Comparison of ENCODE assay signal across 17 cellular contexts in genomic region chr11:134574425-134574824, GRCh38.
DNase-seq lines count a peak whose midpoint lies in the region; ATAC-seq lines count a peak whose summit lies in the region.
"Had no signal": no experiment of that assay in that cellular context is flagged by ENCODE, and none has a peak within 500 bp of the region (broad histone marks: within the 10 kb centered on the region; RNA-seq: fewer than 3 reads in every experiment).

No MANE protein-coding gene starts in this region.

- DNase-seq in activated CD8-positive, alpha-beta memory T cell treated with anti-CD3 and anti-CD28 coated beads for 24 hours = peak; percentile 30
- DNase-seq in activated CD8-positive, alpha-beta memory T cell treated with anti-CD3 and anti-CD28 coated beads, Interleukin-2, amount 50 U/mL, for 4 hours = no peak
- peak; percentile 20 for DNase-seq in ecto neural progenitor cell (ENCODE audit: low spot score)
- DNase-seq in mucosa of gallbladder (ENCODE audit: low spot score) = peak; percentile 4
- no peak for DNase-seq in activated effector memory CD4-positive, alpha-beta T cell treated with anti-CD3 and anti-CD28 coated beads, Interleukin-2, amount 50 U/mL, for 16 hours
- no peak for DNase-seq in NCI-H510A treated with DMSO at 0.1 percent for 48 hours (lab: John Stamatoyannopoulos, UW)
- DNase-seq: DMS79 treated with DMSO at 0.1 percent for 48 hours, H9, Karpas-422, MG63, NCI-H1048, NCI-H1436, NCI-H1930, NCI-H69 had no signal

- ATAC-seq in GM21528 (IDR thresholded peaks at IDR 0.05; ENCODE audit: low FRiP score, unreplicated experiment) (no peak), GM21360 (IDR thresholded peaks at IDR 0.05; ENCODE audit: unreplicated experiment) (no peak)
- ATAC-seq: Panc1 had no signal

Comparison
In these comparisons a context has a peak if more than half of its experiments do, and no peak if none do; other contexts are left out.
1. DNase-seq: peak in activated CD8-positive, alpha-beta memory T cell treated with anti-CD3 and anti-CD28 coated beads for 24 hours (single experiment), ecto neural progenitor cell (single experiment) and mucosa of gallbladder (single experiment); none in activated CD8-positive, alpha-beta memory T cell treated with anti-CD3 and anti-CD28 coated beads, Interleukin-2, amount 50 U/mL, for 4 hours (single experiment), activated effector memory CD4-positive, alpha-beta T cell treated with anti-CD3 and anti-CD28 coated beads, Interleukin-2, amount 50 U/mL, for 16 hours (single experiment) and NCI-H510A treated with DMSO at 0.1 percent for 48 hours (single experiment).